ENCODE assay signal across 9 cellular contexts in the genomic region with DNA sequence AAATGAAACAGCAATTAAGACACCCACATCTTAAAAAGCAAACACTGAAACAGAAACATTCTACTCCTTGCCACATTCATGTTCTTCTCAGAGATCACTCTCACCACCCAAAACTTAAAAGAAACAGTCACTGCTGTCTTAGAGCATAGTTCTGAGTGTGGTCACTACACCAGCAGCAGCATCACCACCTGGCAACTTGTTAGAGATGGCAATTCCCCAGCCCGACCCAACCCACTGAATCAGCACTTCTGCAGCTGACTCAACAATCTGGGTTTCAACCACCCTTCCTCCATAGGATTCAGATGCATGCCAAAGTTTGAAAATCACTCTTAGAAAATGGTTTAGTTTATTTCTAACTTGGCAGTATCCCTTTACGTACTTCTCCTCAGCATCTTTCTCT.
DNase-seq lines count a peak whose midpoint lies in the region; ATAC-seq, FAIRE-seq and TF ChIP-seq lines count a peak whose summit lies in the region.
"Had no signal": no experiment of that assay in that cellular context is flagged by ENCODE, and none has a peak within 500 bp of the region (broad histone marks: within the 10 kb centered on the region; RNA-seq: fewer than 3 reads in every experiment).

No MANE protein-coding gene starts in this region.

- POLR2A ChIA-PET in H1 (lab: Charles Lee; ENCODE audit: partially characterized antibody), result no interaction called here

- peaks cover 27% of the 10 kb centered on the region for H3K27me3 ChIP-seq in MM.1S (replicated peaks; ENCODE audit: insufficient read depth, low read length)
- no peaks in the 10 kb centered on the region for H3K27me3 ChIP-seq in H1 (replicated peaks in 1 of 4; ENCODE audit: control insufficient read depth in 3 of 4, extremely low read depth in 1 of 4, insufficient read depth in 3 of 4, low read length in 3 of 4)
- H3K27me3 ChIP-seq: upper lobe of left lung had no signal

- no peak overlapping the region for H3K4ac ChIP-seq in H1 (replicated peaks; ENCODE audit: insufficient read length, low read depth, low read length)

- H4K8ac ChIP-seq in H1 (ENCODE audit: extremely low read depth, insufficient read depth, low read length), result no peak overlapping the region

- no peak for TF ChIP-seq POLR2A in GM12892 (IDR thresholded peaks at IDR 0.05; ENCODE audit: low read depth, low read length)
- no peak for TF ChIP-seq POLR2A in H1 (IDR thresholded peaks at IDR 0.05; ENCODE audit: control extremely low read depth in 1 of 2, low read depth in 2 of 2, low read length in 2 of 2)

- H3K79me1 ChIP-seq in H1 (ENCODE audit: low read depth, low read length), result no peaks in the 10 kb centered on the region

- peak overlapping the region; percentile 54; the same call in 1 of the 2 replicates for H3K27ac ChIP-seq in MM.1S (ENCODE audit: low read length)
- no peak overlapping the region for H3K27ac ChIP-seq in H1 (ENCODE audit: low read depth, low read length)
- H3K27ac ChIP-seq: upper lobe of left lung had no signal

- no peak overlapping the region for H3K14ac ChIP-seq in H1 (ENCODE audit: insufficient read length)

- no peaks in the 10 kb centered on the region for H3K9me3 ChIP-seq in MM.1S (replicated peaks; ENCODE audit: insufficient read depth, low read length)
- no peaks in the 10 kb centered on the region for H3K9me3 ChIP-seq in H1 (ENCODE audit: insufficient read depth in 2 of 2, low read depth in 1 of 2, low read length in 1 of 2)
- H3K9me3 ChIP-seq: upper lobe of left lung had no signal

- peak; percentile 46 for FAIRE-seq in GM12892 (lab: Jason Lieb, UNC)
- FAIRE-seq in H1 (lab: Jason Lieb, UNC), result peak; percentile 48

- DNase-seq in GM12892 (ENCODE audit: insufficient read length), result no peak
- DNase-seq in MM.1S, result peak; percentile 99
- peak in 1 of 2 experiments; percentile 9 for DNase-seq in H1 (ENCODE audit: low read depth in 1 of 2, low spot score in 2 of 2)
- peak; percentile 26 for DNase-seq in retinal pigment epithelial cell (ENCODE audit: low read depth)
- DNase-seq in ureter (ENCODE audit: low spot score), result no peak
- DNase-seq in effector CD4-positive, alpha-beta T cell, result no peak
- DNase-seq: upper lobe of left lung had no signal

- no peaks in the 10 kb centered on the region for H3K9me2 ChIP-seq in MM.1S (replicated peaks; ENCODE audit: insufficient read depth, low read length)

- no peak overlapping the region for H4K91ac ChIP-seq in H1 (replicated peaks; ENCODE audit: insufficient read length, low read length)

- TF ChIP-seq CTCF in MM.1S (IDR thresholded peaks at IDR 0.05; ENCODE audit: low read length) (no peak), H1 (IDR thresholded peaks at IDR 0.05; ENCODE audit: control extremely low read depth in 1 of 3, insufficient read depth in 1 of 3, low read depth in 1 of 3, low read length in 3 of 3) (no peak), retinal pigment epithelial cell (conservative IDR thresholded peaks at IDR 0.05; ENCODE audit: low read depth, low read length) (no peak)

- H4K5ac ChIP-seq in H1 (ENCODE audit: insufficient read length, low read depth, low read length), result no peak overlapping the region

- ATAC-seq in GM21737 (IDR thresholded peaks at IDR 0.05; ENCODE audit: unreplicated experiment) (peak; percentile 75), GM19455 (IDR thresholded peaks at IDR 0.05; ENCODE audit: unreplicated experiment) (no peak)

- H3K36me3 ChIP-seq in MM.1S (replicated peaks; ENCODE audit: insufficient read depth, low read length) (no peaks in the 10 kb centered on the region), H1 (ENCODE audit: control insufficient read depth in 2 of 4, insufficient read depth in 4 of 4, low read length in 3 of 4) (no peaks in the 10 kb centered on the region; a peak in 2 of 8 replicates)

- CTCF ChIA-PET in H1 (lab: Charles Lee; ENCODE audit: partially characterized antibody), result interaction anchor here (0.6 kb wide), 1 partner anchor 53 kb away, joined by 3 read pairs; no protein-coding TSS in a partner anchor

- peaks cover 1% of the 10 kb centered on the region; the same call in 1 of the 2 replicates for H3K23me2 ChIP-seq in H1 (ENCODE audit: low read depth, low read length)

- H3F3A ChIP-seq in MM.1S (ENCODE audit: insufficient read depth, low read length), result peaks cover 17% of the 10 kb centered on the region

- no peak for TF ChIP-seq RAD21 in H1 (IDR thresholded peaks at IDR 0.05 in 1 of 2, conservative IDR thresholded peaks at IDR 0.05 in 1 of 2; ENCODE audit: low read depth in 2 of 2, low read length in 2 of 2)

- no peak overlapping the region for H2BK12ac ChIP-seq in H1 (ENCODE audit: low read depth, low read length)

- no peak overlapping the region for H2AK5ac ChIP-seq in H1 (ENCODE audit: low read depth, low read length)

- no peak overlapping the region for H3K56ac ChIP-seq in H1 (replicated peaks; ENCODE audit: insufficient read length, low read depth, low read length)

- H4K20me1 ChIP-seq in MM.1S (ENCODE audit: insufficient read depth, low read length), result no peaks in the 10 kb centered on the region
- no peaks in the 10 kb centered on the region for H4K20me1 ChIP-seq in H1 (replicated peaks in 1 of 2; ENCODE audit: control insufficient read depth in 1 of 2, insufficient read depth in 2 of 2, low read length in 2 of 2)

- no peak overlapping the region for H2BK15ac ChIP-seq in H1 (ENCODE audit: low read length)

- no peak overlapping the region for H3K23ac ChIP-seq in H1 (ENCODE audit: insufficient read length)

- H2BK20ac ChIP-seq in H1 (ENCODE audit: low read length), result no peak overlapping the region

- H3K79me2 ChIP-seq in MM.1S (ENCODE audit: low read length) (no peaks in the 10 kb centered on the region), H1 (ENCODE audit: control insufficient read depth in 1 of 2, insufficient read depth in 2 of 2, low read length in 2 of 2) (no peaks in the 10 kb centered on the region)

- 84% methylated on average over 2 of the region's 2 CpGs; no CpG with 5 or more reads in 1 of the 2 experiments for WGBS in H1 (ENCODE audit: extremely low coverage in 1 of 2, insufficient coverage in 1 of 2, insufficient read length in 1 of 2, insufficient replicate concordance in 2 of 2, low coverage in 1 of 2, low lambda C conversion rate in 2 of 2, missing lambda C conversion rate in 1 of 2), 2 experiments

- H3K4me1 ChIP-seq in MM.1S (ENCODE audit: low read length), result peaks cover 20% of the 10 kb centered on the region
- 0 out of 7 replicates have a peak, but pooled peaks cover 0 to 2% (median 0%) of the 10 kb centered on the region in 4 experiments for H3K4me1 ChIP-seq in H1 (replicated peaks in 1 of 4; ENCODE audit: control insufficient read depth in 3 of 4, insufficient read depth in 4 of 4, low read length in 3 of 4)
- H3K4me1 ChIP-seq: upper lobe of left lung had no signal

- H2AFZ ChIP-seq in MM.1S (ENCODE audit: low read length), result no peak overlapping the region
- H2AFZ ChIP-seq in H1 (ENCODE audit: low read length), result no peak overlapping the region

- no peak overlapping the region for H2BK5ac ChIP-seq in H1 (ENCODE audit: low read depth, low read length)

- H3K4me2 ChIP-seq in MM.1S (ENCODE audit: low read depth, low read length), result peak overlapping the region; percentile 54
- H3K4me2 ChIP-seq in H1 (ENCODE audit: insufficient read depth in 1 of 2, low read depth in 2 of 2, low read length in 2 of 2), result no peak overlapping the region

- H3K9ac ChIP-seq in MM.1S (ENCODE audit: low read length) (no peak overlapping the region), H1 (replicated peaks in 1 of 4; ENCODE audit: extremely low read depth in 1 of 4, low read depth in 3 of 4, low read length in 3 of 4) (no peak overlapping the region)

- no peak overlapping the region for H3K18ac ChIP-seq in H1 (ENCODE audit: extremely low read depth, low read length)

- H2BK120ac ChIP-seq in H1 (replicated peaks; ENCODE audit: low read depth, low read length), result no peak overlapping the region

- H3K4me3 ChIP-seq in MM.1S (ENCODE audit: low read length) (no peak overlapping the region), H1 (ENCODE audit: extremely low read depth in 1 of 4, insufficient read depth in 2 of 4, low read depth in 3 of 4, low read length in 4 of 4) (no peak overlapping the region), retinal pigment epithelial cell (ENCODE audit: low read length) (no peak overlapping the region)
- H3K4me3 ChIP-seq: upper lobe of left lung had no signal

- no peak for TF ChIP-seq EP300 in H1 (IDR thresholded peaks at IDR 0.05; ENCODE audit: borderline replicate concordance in 1 of 2, low read depth in 2 of 2, low read length in 2 of 2)

TF ChIP-seq in H1, 55 proteins besides CTCF, POLR2A, EP300 and RAD21:
- TF ChIP-seq FOSL1 (IDR thresholded peaks at IDR 0.05; ENCODE audit: insufficient read depth, low read depth, low read length), result no peak
- TF ChIP-seq BACH1 (IDR thresholded peaks at IDR 0.05; ENCODE audit: low read length), result peak; percentile 98
- TF ChIP-seq MAFK (IDR thresholded peaks at IDR 0.05; ENCODE audit: low read depth, low read length), result peak; percentile 92

Comparison
In these comparisons a context has a peak if more than half of its experiments do, and no peak if none do; other contexts are left out.
1. DNase-seq: peak in MM.1S (single experiment) and retinal pigment epithelial cell (single experiment); none in GM12892 (single experiment), ureter (single experiment) and effector CD4-positive, alpha-beta T cell (single experiment).